In the genomic region with DNA sequence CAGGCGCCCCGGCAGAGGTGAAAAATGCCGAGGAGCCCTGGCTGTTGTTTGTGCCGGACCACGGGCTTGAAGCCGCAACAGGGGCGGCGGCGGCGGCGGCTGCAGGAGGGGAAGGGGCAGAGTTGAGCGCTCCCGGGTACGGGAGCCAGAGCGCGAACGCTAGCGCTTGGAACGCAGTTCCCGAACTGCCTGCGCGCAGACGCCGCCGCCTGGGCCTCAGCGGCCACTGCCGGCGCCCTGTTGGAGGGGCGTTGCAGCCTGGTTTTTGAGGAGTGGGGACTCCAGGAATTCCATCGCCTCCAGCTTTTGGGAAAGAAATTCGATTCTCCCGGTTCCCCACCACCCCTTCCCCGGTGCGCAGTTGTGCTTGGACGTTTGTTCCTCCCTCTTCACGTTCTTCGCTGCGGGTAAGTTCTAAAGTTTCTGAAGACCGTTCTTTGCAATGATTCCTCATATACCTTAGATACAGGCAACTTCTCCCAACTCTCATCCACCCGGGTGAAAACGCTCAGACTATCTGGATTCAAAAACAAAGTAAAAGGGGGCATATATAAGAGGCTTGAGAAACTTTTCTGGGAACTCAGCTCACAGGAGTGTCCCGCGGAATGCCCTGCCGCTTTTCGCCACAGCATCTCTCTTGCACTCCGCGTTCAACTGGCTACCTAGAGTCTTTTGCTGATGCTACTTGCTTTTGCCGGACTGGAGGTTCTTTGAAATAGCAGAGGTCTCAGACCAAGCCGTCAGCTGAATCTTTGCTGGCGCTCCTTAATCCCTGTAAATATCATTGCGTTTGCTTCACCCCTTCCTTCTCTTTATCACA, we compare ENCODE assay signal across 8 cellular contexts. TPM values are rescaled to one million over a fixed set of nuclear protein-coding genes. Genes with fewer than 3 reads are reported as not detected.
DNase-seq lines count a peak whose midpoint lies in the region; ATAC-seq and TF ChIP-seq lines count a peak whose summit lies in the region.

No MANE protein-coding gene starts in this region.

- H3K4me1 Mint-ChIP-seq in brain = peaks cover 49% of the 10 kb centered on the region

- in situ Hi-C loops in GM13976 (cut with MboI; ENCODE audit: low sequenced_read_pairs, unreplicated experiment) = loop anchor here (25.0 kb wide), 1 partner anchor 1097 kb away; no protein-coding TSS in a partner anchor

- ATAC-seq in GM19328 (IDR thresholded peaks at IDR 0.05; ENCODE audit: unreplicated experiment) = no peak

- H3K27ac Mint-ChIP-seq in brain = peak overlapping the region; percentile 90 to 99 (median 96)

- TF ChIP-seq CTCF in AG09309 (IDR thresholded peaks at IDR 0.05; ENCODE audit: control insufficient read depth, insufficient read depth, low read depth, low read length, missing control alignments) (peak; percentile 24), GM13976 (IDR thresholded peaks at IDR 0.05; ENCODE audit: borderline replicate concordance, control extremely low read depth, extremely low read depth, insufficient read depth, missing control alignments) (peak; percentile 3), brain (conservative IDR thresholded peaks at IDR 0.05) (peak; percentile 26 to 39)

- H3K27me3 Mint-ChIP-seq in brain = peaks cover 23% of the 10 kb centered on the region

- no peaks in the 10 kb centered on the region for H3K36me3 ChIP-seq in iPS-18a (ENCODE audit: control insufficient read depth, low read depth, low read length)

- H3K9ac ChIP-seq in iPS-18a (ENCODE audit: low read length) = peak overlapping the region; percentile 42

- no peaks in the 10 kb centered on the region for H3K9me3 ChIP-seq in iPS-18a (ENCODE audit: control insufficient read depth, low read depth, low read length)

- peaks cover 16% of the 10 kb centered on the region for H3K4me1 ChIP-seq in iPS-18a (ENCODE audit: control insufficient read depth, low read depth, low read length)

- peak overlapping the region; percentile 99 for H3K4me3 ChIP-seq in AG09309 (ENCODE audit: control insufficient read depth, low read depth, low read length)
- peak overlapping the region; percentile 86 for H3K4me3 ChIP-seq in iPS-18a (ENCODE audit: low read length)

- DNase-seq in AG09309 (ENCODE audit: low read depth) = no peak
- DNase-seq in GM13976 (ENCODE audit: low spot score) = peak; percentile 37
- peak; percentile 20 for DNase-seq in NCI-H226
- peak; percentile 89 for DNase-seq in retina
- no peak for DNase-seq in GDM1 (lab: John Stamatoyannopoulos, UW)

- H3K36me3 Mint-ChIP-seq in brain = peaks cover 25% of the 10 kb centered on the region

- H3K27ac ChIP-seq in iPS-18a (ENCODE audit: low read length) = no peak overlapping the region

- H3K27me3 ChIP-seq in iPS-18a (ENCODE audit: control insufficient read depth, insufficient read depth, low read length) = peaks cover 40% of the 10 kb centered on the region

- peak overlapping the region; percentile 89 to 99 (median 92) for H3K4me3 Mint-ChIP-seq in brain

- H3K9me3 Mint-ChIP-seq in brain = peaks cover under 1 to 7% (median 1%) of the 10 kb centered on the region in 5 experiments

RNA-seq across cellular contexts. Expression of a gene that starts 1.0 kb away (rescaled TPM):
- 0.71 TPM for polyA plus RNA-seq in brain (ENCODE audit: insufficient read depth, low read depth, low replicate concordance)

Comparison
In these comparisons a context has a peak if more than half of its experiments do, and no peak if none do; other contexts are left out.
1. DNase-seq: peak in GM13976 (single experiment), NCI-H226 (single experiment) and retina (single experiment); none in AG09309 (single experiment) and GDM1 (single experiment).
2. Peak in every context shown above with its lines, with median percentiles within 50 percentile points of each other: CTCF ChIP-seq.